Comparison of ENCODE assay signal across 14 cellular contexts in genomic region chr3:9727743-9728142, GRCh38. TPM values are rescaled to one million over a fixed set of nuclear protein-coding genes. Genes with fewer than 3 reads are reported as not detected.
A peak's percentile ranks its signal among the peaks of the same experiment; 100 is the strongest.
DNase-seq lines count a peak whose midpoint lies in the region; ATAC-seq and TF ChIP-seq lines count a peak whose summit lies in the region.
"Had no signal": no experiment of that assay in that cellular context is flagged by ENCODE, and none has a peak within 500 bp of the region (broad histone marks: within the 10 kb centered on the region; RNA-seq: fewer than 3 reads in every experiment).

No MANE protein-coding gene starts in this region.

- H3K4me2 ChIP-seq in Loucy (ENCODE audit: low read depth, low read length, poor library complexity, severe bottlenecking), result peak overlapping the region; percentile 63

- H3K27me3 Mint-ChIP-seq in activated naive CD8-positive, alpha-beta T cell treated with anti-CD3 and anti-CD28 coated beads, Interleukin-2, amount 10 ng/mL, durations not matched to agents 7 days and 5 days, result peaks cover under 1% of the 10 kb centered on the region
- no peaks in the 10 kb centered on the region for H3K27me3 Mint-ChIP-seq in natural killer cell (ENCODE audit: low read depth in 2 of 2)

- H3K9ac ChIP-seq in Loucy (ENCODE audit: low read depth, low read length, poor library complexity, severe bottlenecking), result peak overlapping the region; percentile 55

- peaks cover 3% of the 10 kb centered on the region for H3K36me3 Mint-ChIP-seq in activated naive CD8-positive, alpha-beta T cell treated with anti-CD3 and anti-CD28 coated beads, Interleukin-2, amount 10 ng/mL, durations not matched to agents 7 days and 5 days
- H3K36me3 Mint-ChIP-seq in natural killer cell, result no peaks in the 10 kb centered on the region

- peak overlapping the region; percentile 75 for H3K27ac Mint-ChIP-seq in activated naive CD8-positive, alpha-beta T cell treated with anti-CD3 and anti-CD28 coated beads, Interleukin-2, amount 10 ng/mL, durations not matched to agents 7 days and 5 days
- peak overlapping the region; percentile 45 to 63 for H3K27ac Mint-ChIP-seq in natural killer cell

- TF ChIP-seq CTCF in Loucy (conservative IDR thresholded peaks at IDR 0.05; ENCODE audit: low read length), result no peak
- TF ChIP-seq CTCF in natural killer cell (IDR thresholded peaks at IDR 0.05), result no peak
- no peak for TF ChIP-seq CTCF in prostate gland (IDR thresholded peaks at IDR 0.05)

- peak overlapping the region; percentile 87 for H2AFZ ChIP-seq in Loucy (ENCODE audit: low read length)

- H3K9me2 ChIP-seq in Loucy (replicated peaks; ENCODE audit: low read depth, low read length), result no peaks in the 10 kb centered on the region

- no peaks in the 10 kb centered on the region for H3K9me3 Mint-ChIP-seq in activated naive CD8-positive, alpha-beta T cell treated with anti-CD3 and anti-CD28 coated beads, Interleukin-2, amount 10 ng/mL, durations not matched to agents 7 days and 5 days
- H3K9me3 Mint-ChIP-seq in natural killer cell, result no peaks in the 10 kb centered on the region
- H3K9me3 Mint-ChIP-seq: CD8-positive, alpha-beta T cell had no signal

- H3K9me3 ChIP-seq in Loucy (ENCODE audit: insufficient read depth, low read depth, low read length) (no peaks in the 10 kb centered on the region), prostate gland (no peaks in the 10 kb centered on the region)

- peak overlapping the region; percentile 58 for H3K4me3 ChIP-seq in Loucy (ENCODE audit: low read length, poor library complexity, severe bottlenecking)
- H3K4me3 ChIP-seq in prostate gland, result no peak overlapping the region
- H3K4me3 ChIP-seq: skin epidermis had no signal

- peaks cover 7% of the 10 kb centered on the region; the same call in 1 of the 2 replicates for H3F3A ChIP-seq in Loucy (ENCODE audit: low read depth)

- no peak overlapping the region for H3K27ac ChIP-seq in prostate gland
- H3K27ac ChIP-seq: 22Rv1, foreskin keratinocyte, skin epidermis had no signal

- 72% methylated on average over 2 of the region's 2 CpGs for WGBS in prostate gland

- no peak for ATAC-seq in activated naive CD8-positive, alpha-beta T cell treated with anti-CD3 and anti-CD28 coated beads, Interleukin-2, amount 10 ng/mL, durations not matched to agents 7 days and 5 days (ENCODE audit: low read depth)
- no peak for ATAC-seq in natural killer cell
- ATAC-seq: SK-N-SH treated with all-trans-retinoic acid at 6 μM for 48 hours had no signal

- peaks cover 33% of the 10 kb centered on the region for H3K4me1 Mint-ChIP-seq in activated naive CD8-positive, alpha-beta T cell treated with anti-CD3 and anti-CD28 coated beads, Interleukin-2, amount 10 ng/mL, durations not matched to agents 7 days and 5 days
- peaks cover 28 to 37% of the 10 kb centered on the region in 2 donors for H3K4me1 Mint-ChIP-seq in natural killer cell

- peaks cover 29% of the 10 kb centered on the region for H3K4me1 ChIP-seq in Loucy (ENCODE audit: insufficient read depth, low read length, poor library complexity, severe bottlenecking)
- peaks cover 6% of the 10 kb centered on the region for H3K4me1 ChIP-seq in prostate gland (replicated peaks)

- no peak for TF ChIP-seq POLR2A in prostate gland (IDR thresholded peaks at IDR 0.05)

- peaks cover 16% of the 10 kb centered on the region for H3K79me2 ChIP-seq in Loucy (ENCODE audit: insufficient read depth, low read length)

- H3K36me3 ChIP-seq in Loucy (ENCODE audit: insufficient read depth, low read length) (no peaks in the 10 kb centered on the region), prostate gland (no peaks in the 10 kb centered on the region)

- DNase-seq in SIG-M5 treated with dmso at 0.1 percent for 504 hours (lab: John Stamatoyannopoulos, UW; ENCODE audit: unreplicated experiment), result peak; percentile 27
- DNase-seq in SIG-M5 (lab: John Stamatoyannopoulos, UW), result no peak
- DNase-seq in activated naive CD8-positive, alpha-beta T cell treated with anti-CD3 and anti-CD28 coated beads, Interleukin-2, amount 10 ng/mL, durations not matched to agents 7 days and 5 days, result no peak
- DNase-seq in natural killer cell, result no peak
- DNase-seq in prostate gland (ENCODE audit: low spot score), result no peak
- DNase-seq in NCI-H187 treated with DMSO at 0.1 percent for 48 hours (lab: John Stamatoyannopoulos, UW), result no peak
- no peak for DNase-seq in NCI-H2107 treated with DMSO at 0.1 percent for 48 hours (lab: John Stamatoyannopoulos, UW; ENCODE audit: unreplicated experiment)

- POLR2A ChIA-PET in activated naive CD8-positive, alpha-beta T cell treated with anti-CD3 and anti-CD28 coated beads, Interleukin-2, amount 10 ng/mL, durations not matched to agents 7 days and 5 days (lab: Charles Lee), result interaction anchor here (0.6 to 1.6 kb wide), 4 partner anchors 22 to 364 kb away, joined by 3 to 9 read pairs (median 4); partner anchors contain the start of genes ARPC4 and MTMR14

- H3K27me3 ChIP-seq in Loucy (ENCODE audit: insufficient read depth, low read length, poor library complexity, severe bottlenecking) (peaks cover 6% of the 10 kb centered on the region), prostate gland (replicated peaks; ENCODE audit: insufficient read depth) (no peaks in the 10 kb centered on the region)
- H3K27me3 ChIP-seq: foreskin keratinocyte had no signal

- no peak overlapping the region for H3K4me3 Mint-ChIP-seq in activated naive CD8-positive, alpha-beta T cell treated with anti-CD3 and anti-CD28 coated beads, Interleukin-2, amount 10 ng/mL, durations not matched to agents 7 days and 5 days
- H3K4me3 Mint-ChIP-seq in natural killer cell, result peak overlapping the region; percentile 49

- H4K20me1 ChIP-seq in Loucy (ENCODE audit: insufficient read depth, low read length, poor library complexity, severe bottlenecking), result peaks cover 12% of the 10 kb centered on the region

- intact Hi-C loops in natural killer cell (cut with micrococcal nuclease), result no loop called here
- intact Hi-C loops in prostate gland (cut with DNase I), result no loop called here

RNA-seq across cellular contexts. Expression of gene BRPF1, which starts 3.8 kb away (rescaled TPM):
- 10 to 100 TPM; 57.3 to 58.8 TPM for total RNA-seq in activated naive CD8-positive, alpha-beta T cell treated with anti-CD3 and anti-CD28 coated beads, Interleukin-2, amount 10 ng/mL, durations not matched to agents 7 days and 5 days
- total RNA-seq in natural killer cell (10 to 100 TPM; 45.1 to 72.1 (median 66.5) TPM), prostate gland (10 to 100 TPM; 14.2 to 43.5 TPM)

RNA-seq across cellular contexts. Expression of gene OGG1, which starts 22.0 kb away (rescaled TPM):
- 10 to 100 TPM; 41.3 to 46.1 TPM for total RNA-seq in activated naive CD8-positive, alpha-beta T cell treated with anti-CD3 and anti-CD28 coated beads, Interleukin-2, amount 10 ng/mL, durations not matched to agents 7 days and 5 days
- total RNA-seq in natural killer cell (10 to 100 TPM; 33.4 to 52.1 (median 34.7) TPM), prostate gland (10 to 100 TPM; 22.6 to 38.2 TPM)

RNA-seq across cellular contexts. Expression of gene CPNE9, which starts 24.1 kb away (rescaled TPM):
- 1 to 10 TPM in 1 of 2 experiments, not detected in 1; 1.1 TPM for total RNA-seq in activated naive CD8-positive, alpha-beta T cell treated with anti-CD3 and anti-CD28 coated beads, Interleukin-2, amount 10 ng/mL, durations not matched to agents 7 days and 5 days
- total RNA-seq in natural killer cell (under 1 TPM in 2 of 3 donors, not detected in 1; 0.43 to 0.49 TPM), prostate gland (not detected)
- total RNA-seq: foreskin keratinocyte, lung microvascular endothelial cell had no signal

RNA-seq across cellular contexts. Expression of gene CAMK1, which starts 42.0 kb away (rescaled TPM):
- total RNA-seq in activated naive CD8-positive, alpha-beta T cell treated with anti-CD3 and anti-CD28 coated beads, Interleukin-2, amount 10 ng/mL, durations not matched to agents 7 days and 5 days, result 10 to 100 TPM; 25.2 to 26.9 TPM
- total RNA-seq in natural killer cell (10 to 100 TPM in 1 of 3 donors, 1 to 10 TPM in 2; 7.4 to 20.4 (median 8.7) TPM), prostate gland (100 to 1,000 TPM in 1 of 2 donors, 10 to 100 TPM in 1; 74.4 to 167 TPM)
- total RNA-seq: CD8-positive, alpha-beta T cell had no signal
